Comparison of ENCODE assay signal across 31 cellular contexts in genomic region chr4:39023059-39023458, GRCh38. TPM values are rescaled to one million over a fixed set of nuclear protein-coding genes. Genes with fewer than 3 reads are reported as not detected.
"Had no signal": no experiment of that assay in that cellular context is flagged by ENCODE, and none has a peak within 500 bp of the region (broad histone marks: within the 10 kb centered on the region; RNA-seq: fewer than 3 reads in every experiment).

No MANE protein-coding gene starts in this region.

- H3K36me3 ChIP-seq: cardiac muscle cell, SJCRH30 had no signal

- H3K27me3 Mint-ChIP-seq: activated CD4-positive, alpha-beta T cell treated with anti-CD3 and anti-CD28 coated beads for 36 hours; activated CD4-positive, alpha-beta T cell treated with anti-CD3 and anti-CD28 coated beads, Interleukin-2, amount 10 ng/mL, durations not matched to agents 7 days and 5 days; activated naive CD8-positive, alpha-beta T cell treated with anti-CD3 and anti-CD28 coated beads, Interleukin-2, amount 50 U/mL, for 24 hours; central memory CD8-positive, alpha-beta T cell had no signal

- H3K4me1 ChIP-seq: SJCRH30 had no signal

- H3K27ac ChIP-seq: cardiac muscle cell, SJCRH30, SK-N-MC had no signal

- H3K4me3 Mint-ChIP-seq: activated CD4-positive, alpha-beta T cell treated with anti-CD3 and anti-CD28 coated beads for 36 hours; activated CD4-positive, alpha-beta T cell treated with anti-CD3 and anti-CD28 coated beads, Interleukin-2, amount 10 ng/mL, durations not matched to agents 7 days and 5 days; activated CD8-positive, alpha-beta T cell treated with anti-CD3 and anti-CD28 coated beads, Interleukin-2, amount 10 ng/mL, durations not matched to agents 7 days and 5 days; activated naive CD4-positive, alpha-beta T cell treated with anti-CD3 and anti-CD28 coated beads for 36 hours; activated naive CD8-positive, alpha-beta T cell treated with anti-CD3 and anti-CD28 coated beads, Interleukin-2, amount 50 U/mL, for 24 hours; activated T-cell treated with anti-CD3 and anti-CD28 coated beads, Interleukin-2, amount 50 U/mL, for 4 hours; activated T-helper 1 cell treated with anti-CD3 and anti-CD28 coated beads, Interleukin-12 subunit alpha, Interleukin-12 subunit beta, Interleukin-2, Interleukin-4 antibody, amounts not matched to agents 30 ng/mL and 10 ng/mL and 1 ng/mL, durations not matched to agents 14 hours and 24 hours and 36 hours; central memory CD8-positive, alpha-beta T cell; T-helper 1 cell treated with Interleukin-12 subunit alpha and Interleukin-12 subunit beta and Interleukin-4 antibody, amounts not matched to agents 30 μg/mL and 1 μg/mL, for 36 hours; T-helper 2 cell treated with Interferon-gamma antibody and Interleukin-4, amounts not matched to agents 5 μg/mL and 100 μg/mL, for 36 hours had no signal

- DNase-seq: activated CD4-positive, alpha-beta T cell treated with anti-CD3 and anti-CD28 coated beads for 36 hours; activated CD4-positive, alpha-beta T cell treated with anti-CD3 and anti-CD28 coated beads, Interleukin-2, amount 10 ng/mL, durations not matched to agents 7 days and 5 days; activated CD4-positive, alpha-beta T cell treated with anti-CD3 and anti-CD28 coated beads, Interleukin-2, amount 50 U/mL, for 48 hours; activated CD8-positive, alpha-beta T cell treated with anti-CD3 and anti-CD28 coated beads, Interleukin-2, amount 10 ng/mL, durations not matched to agents 7 days and 5 days; activated gamma-delta T cell treated with Interleukin-2 at 50 U/mL for 16 hours; activated naive CD4-positive, alpha-beta T cell treated with anti-CD3 and anti-CD28 coated beads for 36 hours; activated naive CD8-positive, alpha-beta T cell treated with anti-CD3 and anti-CD28 coated beads, Interleukin-2, amount 50 U/mL, for 24 hours; activated T-cell treated with anti-CD3 and anti-CD28 coated beads, Interleukin-2, amount 50 U/mL, for 4 hours; amniotic stem cell; aorta; Kasumi-1; KG1; MM.1S; MV-4-11; NCI-H1092; NCI-H1417; NCI-H187 treated with DMSO at 0.1 percent for 48 hours; NCI-H2081; NCI-H345; NCI-H524 treated with DMSO at 0.1 percent for 48 hours; SHP77; SJCRH30 had no signal

- H3K9me3 Mint-ChIP-seq: central memory CD8-positive, alpha-beta T cell had no signal

- H3K27me3 ChIP-seq: cardiac muscle cell, SJCRH30 had no signal

- H3K27ac Mint-ChIP-seq: activated CD4-positive, alpha-beta T cell treated with anti-CD3 and anti-CD28 coated beads for 36 hours; activated CD4-positive, alpha-beta T cell treated with anti-CD3 and anti-CD28 coated beads, Interleukin-2, amount 10 ng/mL, durations not matched to agents 7 days and 5 days; activated CD8-positive, alpha-beta T cell treated with anti-CD3 and anti-CD28 coated beads, Interleukin-2, amount 10 ng/mL, durations not matched to agents 7 days and 5 days; activated naive CD4-positive, alpha-beta T cell treated with anti-CD3 and anti-CD28 coated beads for 36 hours; activated naive CD4-positive, alpha-beta T cell treated with anti-CD3 and anti-CD28 coated beads, Interleukin-2, amount 50 U/mL, for 72 hours; activated naive CD8-positive, alpha-beta T cell treated with anti-CD3 and anti-CD28 coated beads, Interleukin-2, amount 50 U/mL, for 24 hours; activated T-helper 1 cell treated with anti-CD3 and anti-CD28 coated beads, Interleukin-12 subunit alpha, Interleukin-12 subunit beta, Interleukin-2, Interleukin-4 antibody, amounts not matched to agents 30 ng/mL and 10 ng/mL and 1 ng/mL, durations not matched to agents 14 hours and 24 hours and 36 hours; T-helper 1 cell treated with Interleukin-12 subunit alpha and Interleukin-12 subunit beta and Interleukin-4 antibody, amounts not matched to agents 30 μg/mL and 1 μg/mL, for 36 hours; T-helper 2 cell treated with Interferon-gamma antibody and Interleukin-4, amounts not matched to agents 5 μg/mL and 100 μg/mL, for 36 hours had no signal

- ATAC-seq: activated CD4-positive, alpha-beta T cell treated with anti-CD3 and anti-CD28 coated beads for 36 hours; activated CD4-positive, CD25-positive, alpha-beta regulatory T cell treated with anti-CD3 and anti-CD28 coated beads, Interleukin-2, amount 50 U/mL, for 24 hours; activated CD8-positive, alpha-beta T cell treated with anti-CD3 and anti-CD28 coated beads, Interleukin-2, amount 10 ng/mL, durations not matched to agents 7 days and 5 days; activated naive CD4-positive, alpha-beta T cell treated with anti-CD3 and anti-CD28 coated beads, Interleukin-2, amount 50 U/mL, for 72 hours; activated naive CD8-positive, alpha-beta T cell treated with anti-CD3 and anti-CD28 coated beads, Interleukin-2, amount 50 U/mL, for 24 hours; activated T-cell treated with anti-CD3 and anti-CD28 coated beads, Interleukin-2, amount 50 U/mL, for 4 hours; Panc1 had no signal

- H3K4me3 ChIP-seq: cardiac muscle cell, SJCRH30, SK-N-MC had no signal

- H3K9me3 ChIP-seq: SJCRH30 had no signal

RNA-seq across cellular contexts. Expression of gene TMEM156, which starts 9.2 kb away (rescaled TPM):
- total RNA-seq: cardiac muscle cell, SJCRH30 had no signal
- polyA plus RNA-seq: cardiac muscle cell had no signal
